ENCODE assay signal across 1 cellular context in the genomic region with DNA sequence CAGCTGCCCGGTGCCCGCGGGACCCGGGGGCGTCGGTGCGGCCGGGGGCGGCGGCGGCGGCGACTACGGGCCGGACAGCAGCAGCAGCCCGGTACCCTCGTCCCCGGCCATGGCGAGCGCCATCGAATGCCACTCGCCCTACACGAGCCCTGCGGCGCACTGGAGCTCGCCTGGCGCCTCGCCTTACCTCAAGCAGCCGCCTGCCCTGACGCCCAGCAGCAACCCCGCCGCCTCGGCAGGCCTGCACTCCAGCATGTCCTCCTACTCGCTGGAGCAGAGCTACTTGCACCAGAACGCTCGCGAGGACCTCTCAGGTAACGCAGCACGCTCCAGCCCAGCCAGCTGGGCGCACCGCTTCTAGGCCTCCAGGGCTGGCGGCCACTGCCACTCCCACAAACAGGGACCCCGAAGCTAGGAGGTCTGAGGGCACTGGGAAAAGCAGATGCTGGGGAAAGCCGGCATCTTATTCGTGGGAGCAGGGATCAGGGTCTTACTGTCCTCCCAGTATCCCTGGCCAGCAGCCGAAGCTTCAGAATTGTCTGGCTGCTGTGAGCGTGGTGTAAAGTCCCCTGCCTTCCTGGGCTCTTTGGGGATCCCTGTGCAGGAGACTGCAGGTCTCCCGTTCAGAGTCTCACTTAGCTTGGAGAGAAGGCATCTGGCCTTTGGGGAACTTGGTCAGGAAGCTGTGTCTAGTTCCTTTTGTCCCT.
TF ChIP-seq lines count a peak whose summit lies in the region.

No MANE protein-coding gene starts in this region.

TF ChIP-seq in H1, 55 proteins besides CTCF, POLR2A, EP300 and RAD21:
- TF ChIP-seq POU5F1 (IDR thresholded peaks at IDR 0.05; ENCODE audit: low read depth, low read length), result no peak
- no peak for TF ChIP-seq SAP30 (IDR thresholded peaks at IDR 0.05; ENCODE audit: insufficient read depth, insufficient replicate concordance, low read length)
- TF ChIP-seq EGR1 (IDR thresholded peaks at IDR 0.05; ENCODE audit: borderline replicate concordance, low read depth, low read length), result no peak
- TF ChIP-seq, protein P1, sequence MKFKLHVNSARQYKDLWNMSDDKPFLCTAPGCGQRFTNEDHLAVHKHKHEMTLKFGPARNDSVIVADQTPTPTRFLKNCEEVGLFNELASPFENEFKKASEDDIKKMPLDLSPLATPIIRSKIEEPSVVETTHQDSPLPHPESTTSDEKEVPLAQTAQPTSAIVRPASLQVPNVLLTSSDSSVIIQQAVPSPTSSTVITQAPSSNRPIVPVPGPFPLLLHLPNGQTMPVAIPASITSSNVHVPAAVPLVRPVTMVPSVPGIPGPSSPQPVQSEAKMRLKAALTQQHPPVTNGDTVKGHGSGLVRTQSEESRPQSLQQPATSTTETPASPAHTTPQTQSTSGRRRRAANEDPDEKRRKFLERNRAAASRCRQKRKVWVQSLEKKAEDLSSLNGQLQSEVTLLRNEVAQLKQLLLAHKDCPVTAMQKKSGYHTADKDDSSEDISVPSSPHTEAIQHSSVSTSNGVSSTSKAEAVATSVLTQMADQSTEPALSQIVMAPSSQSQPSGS (IDR thresholded peaks at IDR 0.05; ENCODE audit: low read length), result no peak
- TF ChIP-seq RBBP5 (IDR thresholded peaks at IDR 0.05; ENCODE audit: borderline replicate concordance, low read depth, low read length), result no peak
- TF ChIP-seq CBX8 (IDR thresholded peaks at IDR 0.05; ENCODE audit: borderline replicate concordance, low read depth, low read length), result peak; percentile 80; the same call in 1 of the 2 replicates
- TF ChIP-seq, protein P2, sequence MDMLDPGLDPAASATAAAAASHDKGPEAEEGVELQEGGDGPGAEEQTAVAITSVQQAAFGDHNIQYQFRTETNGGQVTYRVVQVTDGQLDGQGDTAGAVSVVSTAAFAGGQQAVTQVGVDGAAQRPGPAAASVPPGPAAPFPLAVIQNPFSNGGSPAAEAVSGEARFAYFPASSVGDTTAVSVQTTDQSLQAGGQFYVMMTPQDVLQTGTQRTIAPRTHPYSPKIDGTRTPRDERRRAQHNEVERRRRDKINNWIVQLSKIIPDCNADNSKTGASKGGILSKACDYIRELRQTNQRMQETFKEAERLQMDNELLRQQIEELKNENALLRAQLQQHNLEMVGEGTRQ (IDR thresholded peaks at IDR 0.05; ENCODE audit: low read length), result no peak
- TF ChIP-seq CTBP2 (IDR thresholded peaks at IDR 0.05; ENCODE audit: borderline replicate concordance, insufficient read depth, insufficient read length, low read length), result no peak
- no peak for TF ChIP-seq SP2 (IDR thresholded peaks at IDR 0.05; ENCODE audit: low read length)
- TF ChIP-seq NRF1 (IDR thresholded peaks at IDR 0.05; ENCODE audit: low read depth, low read length), result no peak
- TF ChIP-seq CHD1 (IDR thresholded peaks at IDR 0.05; ENCODE audit: low read depth, low read length), result no peak
- TF ChIP-seq BACH1 (IDR thresholded peaks at IDR 0.05; ENCODE audit: low read length), result no peak
- TF ChIP-seq SIN3A (conservative IDR thresholded peaks at IDR 0.05 in 1 of 2, IDR thresholded peaks at IDR 0.05 in 1 of 2; ENCODE audit: low read depth in 1 of 2, low read length in 2 of 2), result no peak
- TF ChIP-seq TBP (IDR thresholded peaks at IDR 0.05; ENCODE audit: low read depth, low read length), result no peak
- no peak for TF ChIP-seq YY1 (IDR thresholded peaks at IDR 0.05; ENCODE audit: low read depth, low read length)
- no peak for TF ChIP-seq FOSL1 (IDR thresholded peaks at IDR 0.05; ENCODE audit: insufficient read depth, low read depth, low read length)
- no peak for TF ChIP-seq JUND (IDR thresholded peaks at IDR 0.05; ENCODE audit: low read length)
- no peak for TF ChIP-seq SRF (IDR thresholded peaks at IDR 0.05; ENCODE audit: low read depth, low read length)
- TF ChIP-seq MAFK (IDR thresholded peaks at IDR 0.05; ENCODE audit: low read depth, low read length), result no peak
- TF ChIP-seq KDM1A (IDR thresholded peaks at IDR 0.05; ENCODE audit: borderline replicate concordance, low read length), result no peak
- no peak for TF ChIP-seq CBX5 (IDR thresholded peaks at IDR 0.05; ENCODE audit: low read depth, low read length)
- TF ChIP-seq SUZ12 (IDR thresholded peaks at IDR 0.05; ENCODE audit: low read length), result peak; percentile 98
- no peak for TF ChIP-seq NANOG (IDR thresholded peaks at IDR 0.05; ENCODE audit: insufficient read depth, low read depth, low read length, poor library complexity, severe bottlenecking)
- TF ChIP-seq SP1 (IDR thresholded peaks at IDR 0.05; ENCODE audit: low read depth, low read length), result no peak
- no peak for TF ChIP-seq POLR2AphosphoS5 (IDR thresholded peaks at IDR 0.05; ENCODE audit: low read depth, low read length)
- TF ChIP-seq SIX5 (IDR thresholded peaks at IDR 0.05; ENCODE audit: low read depth, low read length), result no peak
- TF ChIP-seq JUN (IDR thresholded peaks at IDR 0.05; ENCODE audit: low read depth, low read length), result no peak
- TF ChIP-seq CEBPB (IDR thresholded peaks at IDR 0.05; ENCODE audit: low read depth, low read length), result no peak
- no peak for TF ChIP-seq TCF12 (IDR thresholded peaks at IDR 0.05; ENCODE audit: low read depth, low read length)
- TF ChIP-seq ASH2L (IDR thresholded peaks at IDR 0.05; ENCODE audit: low read length), result no peak
- TF ChIP-seq ZNF274 (IDR thresholded peaks at IDR 0.05; ENCODE audit: borderline replicate concordance, extremely low read depth, low read length), result no peak
- TF ChIP-seq SIRT6 (IDR thresholded peaks at IDR 0.05; ENCODE audit: low read length), result no peak
- TF ChIP-seq, protein P3, sequence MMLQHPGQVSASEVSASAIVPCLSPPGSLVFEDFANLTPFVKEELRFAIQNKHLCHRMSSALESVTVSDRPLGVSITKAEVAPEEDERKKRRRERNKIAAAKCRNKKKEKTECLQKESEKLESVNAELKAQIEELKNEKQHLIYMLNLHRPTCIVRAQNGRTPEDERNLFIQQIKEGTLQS (IDR thresholded peaks at IDR 0.05; ENCODE audit: insufficient read depth, low read depth, low read length), result no peak
- TF ChIP-seq HDAC2 (IDR thresholded peaks at IDR 0.05; ENCODE audit: borderline replicate concordance in 1 of 2, low read depth in 2 of 2, low read length in 2 of 2), result no peak
- TF ChIP-seq CHD2 (IDR thresholded peaks at IDR 0.05; ENCODE audit: low read length), result peak; percentile 46
- peak; percentile 90 for TF ChIP-seq RNF2 (IDR thresholded peaks at IDR 0.05; ENCODE audit: borderline replicate concordance, low read depth, low read length, missing control alignments, poor library complexity, severe bottlenecking)
- TF ChIP-seq KDM4A (IDR thresholded peaks at IDR 0.05; ENCODE audit: low read depth, low read length, severe bottlenecking), result no peak
- TF ChIP-seq, protein P4, sequence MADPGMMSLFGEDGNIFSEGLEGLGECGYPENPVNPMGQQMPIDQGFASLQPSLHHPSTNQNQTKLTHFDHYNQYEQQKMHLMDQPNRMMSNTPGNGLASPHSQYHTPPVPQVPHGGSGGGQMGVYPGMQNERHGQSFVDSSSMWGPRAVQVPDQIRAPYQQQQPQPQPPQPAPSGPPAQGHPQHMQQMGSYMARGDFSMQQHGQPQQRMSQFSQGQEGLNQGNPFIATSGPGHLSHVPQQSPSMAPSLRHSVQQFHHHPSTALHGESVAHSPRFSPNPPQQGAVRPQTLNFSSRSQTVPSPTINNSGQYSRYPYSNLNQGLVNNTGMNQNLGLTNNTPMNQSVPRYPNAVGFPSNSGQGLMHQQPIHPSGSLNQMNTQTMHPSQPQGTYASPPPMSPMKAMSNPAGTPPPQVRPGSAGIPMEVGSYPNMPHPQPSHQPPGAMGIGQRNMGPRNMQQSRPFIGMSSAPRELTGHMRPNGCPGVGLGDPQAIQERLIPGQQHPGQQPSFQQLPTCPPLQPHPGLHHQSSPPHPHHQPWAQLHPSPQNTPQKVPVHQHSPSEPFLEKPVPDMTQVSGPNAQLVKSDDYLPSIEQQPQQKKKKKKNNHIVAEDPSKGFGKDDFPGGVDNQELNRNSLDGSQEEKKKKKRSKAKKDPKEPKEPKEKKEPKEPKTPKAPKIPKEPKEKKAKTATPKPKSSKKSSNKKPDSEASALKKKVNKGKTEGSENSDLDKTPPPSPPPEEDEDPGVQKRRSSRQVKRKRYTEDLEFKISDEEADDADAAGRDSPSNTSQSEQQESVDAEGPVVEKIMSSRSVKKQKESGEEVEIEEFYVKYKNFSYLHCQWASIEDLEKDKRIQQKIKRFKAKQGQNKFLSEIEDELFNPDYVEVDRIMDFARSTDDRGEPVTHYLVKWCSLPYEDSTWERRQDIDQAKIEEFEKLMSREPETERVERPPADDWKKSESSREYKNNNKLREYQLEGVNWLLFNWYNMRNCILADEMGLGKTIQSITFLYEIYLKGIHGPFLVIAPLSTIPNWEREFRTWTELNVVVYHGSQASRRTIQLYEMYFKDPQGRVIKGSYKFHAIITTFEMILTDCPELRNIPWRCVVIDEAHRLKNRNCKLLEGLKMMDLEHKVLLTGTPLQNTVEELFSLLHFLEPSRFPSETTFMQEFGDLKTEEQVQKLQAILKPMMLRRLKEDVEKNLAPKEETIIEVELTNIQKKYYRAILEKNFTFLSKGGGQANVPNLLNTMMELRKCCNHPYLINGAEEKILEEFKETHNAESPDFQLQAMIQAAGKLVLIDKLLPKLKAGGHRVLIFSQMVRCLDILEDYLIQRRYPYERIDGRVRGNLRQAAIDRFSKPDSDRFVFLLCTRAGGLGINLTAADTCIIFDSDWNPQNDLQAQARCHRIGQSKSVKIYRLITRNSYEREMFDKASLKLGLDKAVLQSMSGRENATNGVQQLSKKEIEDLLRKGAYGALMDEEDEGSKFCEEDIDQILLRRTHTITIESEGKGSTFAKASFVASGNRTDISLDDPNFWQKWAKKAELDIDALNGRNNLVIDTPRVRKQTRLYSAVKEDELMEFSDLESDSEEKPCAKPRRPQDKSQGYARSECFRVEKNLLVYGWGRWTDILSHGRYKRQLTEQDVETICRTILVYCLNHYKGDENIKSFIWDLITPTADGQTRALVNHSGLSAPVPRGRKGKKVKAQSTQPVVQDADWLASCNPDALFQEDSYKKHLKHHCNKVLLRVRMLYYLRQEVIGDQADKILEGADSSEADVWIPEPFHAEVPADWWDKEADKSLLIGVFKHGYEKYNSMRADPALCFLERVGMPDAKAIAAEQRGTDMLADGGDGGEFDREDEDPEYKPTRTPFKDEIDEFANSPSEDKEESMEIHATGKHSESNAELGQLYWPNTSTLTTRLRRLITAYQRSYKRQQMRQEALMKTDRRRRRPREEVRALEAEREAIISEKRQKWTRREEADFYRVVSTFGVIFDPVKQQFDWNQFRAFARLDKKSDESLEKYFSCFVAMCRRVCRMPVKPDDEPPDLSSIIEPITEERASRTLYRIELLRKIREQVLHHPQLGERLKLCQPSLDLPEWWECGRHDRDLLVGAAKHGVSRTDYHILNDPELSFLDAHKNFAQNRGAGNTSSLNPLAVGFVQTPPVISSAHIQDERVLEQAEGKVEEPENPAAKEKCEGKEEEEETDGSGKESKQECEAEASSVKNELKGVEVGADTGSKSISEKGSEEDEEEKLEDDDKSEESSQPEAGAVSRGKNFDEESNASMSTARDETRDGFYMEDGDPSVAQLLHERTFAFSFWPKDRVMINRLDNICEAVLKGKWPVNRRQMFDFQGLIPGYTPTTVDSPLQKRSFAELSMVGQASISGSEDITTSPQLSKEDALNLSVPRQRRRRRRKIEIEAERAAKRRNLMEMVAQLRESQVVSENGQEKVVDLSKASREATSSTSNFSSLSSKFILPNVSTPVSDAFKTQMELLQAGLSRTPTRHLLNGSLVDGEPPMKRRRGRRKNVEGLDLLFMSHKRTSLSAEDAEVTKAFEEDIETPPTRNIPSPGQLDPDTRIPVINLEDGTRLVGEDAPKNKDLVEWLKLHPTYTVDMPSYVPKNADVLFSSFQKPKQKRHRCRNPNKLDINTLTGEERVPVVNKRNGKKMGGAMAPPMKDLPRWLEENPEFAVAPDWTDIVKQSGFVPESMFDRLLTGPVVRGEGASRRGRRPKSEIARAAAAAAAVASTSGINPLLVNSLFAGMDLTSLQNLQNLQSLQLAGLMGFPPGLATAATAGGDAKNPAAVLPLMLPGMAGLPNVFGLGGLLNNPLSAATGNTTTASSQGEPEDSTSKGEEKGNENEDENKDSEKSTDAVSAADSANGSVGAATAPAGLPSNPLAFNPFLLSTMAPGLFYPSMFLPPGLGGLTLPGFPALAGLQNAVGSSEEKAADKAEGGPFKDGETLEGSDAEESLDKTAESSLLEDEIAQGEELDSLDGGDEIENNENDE (IDR thresholded peaks at IDR 0.05; ENCODE audit: insufficient replicate concordance, low read length), result no peak
- no peak for TF ChIP-seq BCL11A (IDR thresholded peaks at IDR 0.05; ENCODE audit: low read depth in 2 of 2, low read length in 2 of 2)
- TF ChIP-seq BRCA1 (IDR thresholded peaks at IDR 0.05; ENCODE audit: low read depth, low read length), result no peak
- TF ChIP-seq KDM5A (IDR thresholded peaks at IDR 0.05; ENCODE audit: low read length), result no peak
- TF ChIP-seq, protein P5, sequence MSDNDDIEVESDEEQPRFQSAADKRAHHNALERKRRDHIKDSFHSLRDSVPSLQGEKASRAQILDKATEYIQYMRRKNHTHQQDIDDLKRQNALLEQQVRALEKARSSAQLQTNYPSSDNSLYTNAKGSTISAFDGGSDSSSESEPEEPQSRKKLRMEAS (IDR thresholded peaks at IDR 0.05), result peak; percentile 23; the same call in 1 of the 2 replicates
- TF ChIP-seq, protein P6, sequence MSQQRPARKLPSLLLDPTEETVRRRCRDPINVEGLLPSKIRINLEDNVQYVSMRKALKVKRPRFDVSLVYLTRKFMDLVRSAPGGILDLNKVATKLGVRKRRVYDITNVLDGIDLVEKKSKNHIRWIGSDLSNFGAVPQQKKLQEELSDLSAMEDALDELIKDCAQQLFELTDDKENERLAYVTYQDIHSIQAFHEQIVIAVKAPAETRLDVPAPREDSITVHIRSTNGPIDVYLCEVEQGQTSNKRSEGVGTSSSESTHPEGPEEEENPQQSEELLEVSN (IDR thresholded peaks at IDR 0.05), result no peak
- TF ChIP-seq SP4 (IDR thresholded peaks at IDR 0.05; ENCODE audit: low read length), result no peak
- TF ChIP-seq PHF8 (conservative IDR thresholded peaks at IDR 0.05; ENCODE audit: low read depth, low read length), result no peak
- TF ChIP-seq CREB1 (IDR thresholded peaks at IDR 0.05), result no peak
- no peak for TF ChIP-seq RXRA (IDR thresholded peaks at IDR 0.05; ENCODE audit: insufficient read depth, low read depth, low read length)
- peak; percentile 100 for TF ChIP-seq EZH2 (IDR thresholded peaks at IDR 0.05; ENCODE audit: low read depth, low read length, severe bottlenecking)
- TF ChIP-seq TAF1 (IDR thresholded peaks at IDR 0.05; ENCODE audit: low read depth, low read length), result no peak
- TF ChIP-seq TEAD4 (IDR thresholded peaks at IDR 0.05; ENCODE audit: low read depth, low read length), result no peak
- TF ChIP-seq GTF2F1 (IDR thresholded peaks at IDR 0.05; ENCODE audit: borderline replicate concordance, low read depth, low read length), result no peak
TF ChIP-seq in H1: peak in this region for 6.
